Comparison of ENCODE assay signal across 23 cellular contexts in genomic region chr2:149630445-149630844, GRCh38.
"Had no signal": no experiment of that assay in that cellular context is flagged by ENCODE, and none has a peak within 500 bp of the region (broad histone marks: within the 10 kb centered on the region; RNA-seq: fewer than 3 reads in every experiment).

No MANE protein-coding gene starts in this region.

- ATAC-seq: gastrocnemius medialis; heart left ventricle; left lung; left ventricle myocardium superior; lower lobe of right lung; naive thymus-derived CD4-positive, alpha-beta T cell; natural killer cell had no signal

- H3K36me3 Mint-ChIP-seq: immature natural killer cell; mesothelial cell of epicardium; naive thymus-derived CD4-positive, alpha-beta T cell; natural killer cell had no signal

- H3K4me1 Mint-ChIP-seq: immature natural killer cell; naive thymus-derived CD4-positive, alpha-beta T cell; natural killer cell had no signal

- H3K27ac Mint-ChIP-seq: immature natural killer cell; mesothelial cell of epicardium; naive thymus-derived CD4-positive, alpha-beta T cell; natural killer cell had no signal

- H3K36me3 ChIP-seq: esophagus squamous epithelium, gastrocnemius medialis, heart left ventricle, left lung, lower lobe of right lung had no signal

- H3K4me3 Mint-ChIP-seq: immature natural killer cell; mesothelial cell of epicardium; naive thymus-derived CD4-positive, alpha-beta T cell; natural killer cell had no signal

- H3K9me3 Mint-ChIP-seq: mesothelial cell of epicardium; naive thymus-derived CD4-positive, alpha-beta T cell; natural killer cell had no signal

- H3K9me3 ChIP-seq: esophagus squamous epithelium, gastrocnemius medialis, heart left ventricle, left lung, lower lobe of right lung had no signal

- DNase-seq: dermis blood vessel endothelial cell; dorsolateral prefrontal cortex; effector CD4-positive, alpha-beta T cell; effector memory CD4-positive, alpha-beta T cell; esophagus squamous epithelium; foreskin fibroblast; foreskin melanocyte; gastrocnemius medialis; heart left ventricle; hypothalamus; immature natural killer cell; islet precursor cell; kidney; kidney glomerular epithelial cell; left lung; left ventricle myocardium superior; lower lobe of right lung; mesenchymal stem cell; naive thymus-derived CD4-positive, alpha-beta T cell; natural killer cell had no signal

- H3K4me3 ChIP-seq: coronary artery, dorsolateral prefrontal cortex, esophagus squamous epithelium, gastrocnemius medialis, heart left ventricle, hepatocyte, left lung, lower lobe of right lung had no signal

- H3K4me1 ChIP-seq: esophagus squamous epithelium, gastrocnemius medialis, heart left ventricle, left lung, lower lobe of right lung had no signal
